ENCODE assay signal across 1 cellular context in the genomic region with DNA sequence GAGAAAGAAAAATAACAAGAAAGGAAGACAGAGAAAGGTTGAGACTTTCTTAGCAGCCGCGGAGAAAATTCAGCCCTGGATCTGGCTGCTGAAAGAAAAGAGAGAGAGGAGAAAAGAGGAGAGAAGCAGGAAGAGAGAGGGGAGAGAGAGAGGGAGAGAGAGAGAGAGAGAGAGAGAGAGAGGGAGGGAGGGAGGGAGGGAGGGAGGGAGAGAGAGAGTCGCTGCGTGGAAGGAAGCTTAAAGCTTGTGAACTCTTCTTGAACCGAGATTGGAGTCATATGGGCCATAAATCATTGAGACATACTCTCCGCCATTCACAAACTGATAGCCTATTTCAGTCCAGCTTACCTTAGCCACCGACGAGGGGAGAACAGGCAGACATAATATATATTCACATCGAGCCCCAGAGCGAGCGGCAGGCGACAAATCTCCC.
TF ChIP-seq lines count a peak whose summit lies in the region.

No MANE protein-coding gene starts in this region.

TF ChIP-seq in HEK293, 187 proteins besides CTCF, POLR2A, EP300 and RAD21 (continued from another document):
- TF ChIP-seq YY2 (tag by site-specific recombination; IDR thresholded peaks at IDR 0.05) (peak; percentile 36; the same call in 1 of the 2 replicates), WT1 (tag by site-specific recombination; IDR thresholded peaks at IDR 0.05) (peak; percentile 30), BCL11B (tag by site-specific recombination; IDR thresholded peaks at IDR 0.05; ENCODE audit: low read depth) (peak; percentile 35; the same call in 1 of the 2 replicates), ZNF341 (tag by site-specific recombination; IDR thresholded peaks at IDR 0.05; ENCODE audit: low read depth) (no peak), ZNF366 (tag by site-specific recombination; conservative IDR thresholded peaks at IDR 0.05) (peak; percentile 91), SALL2 (tag by site-specific recombination; IDR thresholded peaks at IDR 0.05; ENCODE audit: borderline replicate concordance) (no peak), FEZF1 (tag by site-specific recombination; IDR thresholded peaks at IDR 0.05) (peak; percentile 90), ZXDB (tag by site-specific recombination; IDR thresholded peaks at IDR 0.05) (peak; percentile 33; the same call in 1 of the 2 replicates), SP2 (tag by site-specific recombination; IDR thresholded peaks at IDR 0.05) (peak; percentile 30; the same call in 1 of the 2 replicates), GFI1B (tag by site-specific recombination; IDR thresholded peaks at IDR 0.05) (peak; percentile 79), ZNF169 (tag by site-specific recombination; IDR thresholded peaks at IDR 0.05) (peak; percentile 68; the same call in 1 of the 2 replicates), ZFP37 (tag by site-specific recombination; IDR thresholded peaks at IDR 0.05) (no peak), MEIS1 (CRISPR knock-in tag; IDR thresholded peaks at IDR 0.05; ENCODE audit: borderline replicate concordance) (peak; percentile 99), ZNF398 (tag by site-specific recombination; IDR thresholded peaks at IDR 0.05) (peak; percentile 87), PRDM6 (tag by site-specific recombination; IDR thresholded peaks at IDR 0.05) (0 out of 2 replicates have a peak, but pooled peaks have one; percentile 25), PRDM1 (tag by site-specific recombination; IDR thresholded peaks at IDR 0.05) (peak; percentile 98), ZNF473 (tag by site-specific recombination; IDR thresholded peaks at IDR 0.05) (no peak), SP3 (tag by site-specific recombination; IDR thresholded peaks at IDR 0.05) (0 out of 2 replicates have a peak, but pooled peaks have one; percentile 19), SCRT2 (tag by site-specific recombination; IDR thresholded peaks at IDR 0.05) (no peak), ZNF596 (tag by site-specific recombination; IDR thresholded peaks at IDR 0.05) (peak; percentile 97), ZBTB1 (tag by site-specific recombination; IDR thresholded peaks at IDR 0.05) (no peak), SP7 (tag by site-specific recombination; IDR thresholded peaks at IDR 0.05) (peak; percentile 56), ZNF324 (tag by site-specific recombination; IDR thresholded peaks at IDR 0.05) (0 out of 2 replicates have a peak, but pooled peaks have one; percentile 25), ZNF660 (tag by site-specific recombination; IDR thresholded peaks at IDR 0.05) (peak; percentile 79), ZBTB17 (tag by site-specific recombination; IDR thresholded peaks at IDR 0.05) (peak; percentile 72; the same call in 1 of the 2 replicates), ZNF843 (tag by site-specific recombination; IDR thresholded peaks at IDR 0.05) (peak; percentile 54; the same call in 1 of the 2 replicates), ATF2 (tag by site-specific recombination; IDR thresholded peaks at IDR 0.05; ENCODE audit: low read depth) (no peak), KLF8 (tag by site-specific recombination; IDR thresholded peaks at IDR 0.05) (peak; percentile 38; the same call in 1 of the 2 replicates), ZNF148 (tag by site-specific recombination; IDR thresholded peaks at IDR 0.05; ENCODE audit: borderline replicate concordance) (no peak)
- TF ChIP-seq, protein P1, sequence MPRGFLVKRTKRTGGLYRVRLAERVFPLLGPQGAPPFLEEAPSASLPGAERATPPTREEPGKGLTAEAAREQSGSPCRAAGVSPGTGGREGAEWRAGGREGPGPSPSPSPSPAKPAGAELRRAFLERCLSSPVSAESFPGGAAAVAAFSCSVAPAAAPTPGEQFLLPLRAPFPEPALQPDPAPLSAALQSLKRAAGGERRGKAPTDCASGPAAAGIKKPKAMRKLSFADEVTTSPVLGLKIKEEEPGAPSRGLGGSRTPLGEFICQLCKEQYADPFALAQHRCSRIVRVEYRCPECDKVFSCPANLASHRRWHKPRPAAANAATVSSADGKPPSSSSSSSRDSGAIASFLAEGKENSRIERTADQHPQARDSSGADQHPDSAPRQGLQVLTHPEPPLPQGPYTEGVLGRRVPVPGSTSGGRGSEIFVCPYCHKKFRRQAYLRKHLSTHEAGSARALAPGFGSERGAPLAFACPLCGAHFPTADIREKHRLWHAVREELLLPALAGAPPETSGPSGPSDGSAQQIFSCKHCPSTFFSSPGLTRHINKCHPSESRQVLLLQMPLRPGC (tag by site-specific recombination; IDR thresholded peaks at IDR 0.05), result peak; percentile 31; the same call in 1 of the 2 replicates
- TF ChIP-seq, protein P2, sequence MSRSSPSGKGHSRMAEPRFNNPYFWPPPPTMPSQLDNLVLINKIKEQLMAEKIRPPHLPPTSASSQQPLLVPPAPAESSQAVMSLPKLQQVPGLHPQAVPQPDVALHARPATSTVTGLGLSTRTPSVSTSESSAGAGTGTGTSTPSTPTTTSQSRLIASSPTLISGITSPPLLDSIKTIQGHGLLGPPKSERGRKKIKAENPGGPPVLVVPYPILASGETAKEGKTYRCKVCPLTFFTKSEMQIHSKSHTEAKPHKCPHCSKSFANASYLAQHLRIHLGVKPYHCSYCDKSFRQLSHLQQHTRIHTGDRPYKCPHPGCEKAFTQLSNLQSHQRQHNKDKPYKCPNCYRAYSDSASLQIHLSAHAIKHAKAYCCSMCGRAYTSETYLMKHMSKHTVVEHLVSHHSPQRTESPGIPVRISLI (tag by site-specific recombination; IDR thresholded peaks at IDR 0.05), result no peak
